ENCODE assay signal across 1 cellular context in the genomic region with DNA sequence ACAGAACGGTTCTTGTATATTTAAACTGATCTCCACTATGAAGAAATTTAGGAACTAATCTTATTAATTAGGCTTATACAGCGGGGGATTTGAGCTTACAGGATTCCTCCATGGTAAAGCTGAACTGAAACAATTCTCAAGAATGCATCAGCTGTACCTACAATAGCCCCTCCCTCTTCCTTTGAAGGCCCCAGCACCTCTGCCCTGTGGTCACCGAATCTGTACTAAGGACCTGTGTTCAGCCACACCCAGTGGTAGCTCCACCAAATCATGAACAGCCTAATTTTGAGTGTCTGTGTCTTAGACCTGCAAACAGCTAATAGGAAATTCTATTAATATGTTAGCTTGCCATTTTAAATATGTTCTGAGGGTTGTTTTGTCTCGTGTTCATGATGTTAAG.
TF ChIP-seq lines count a peak whose summit lies in the region.

No MANE protein-coding gene starts in this region.

TF ChIP-seq in K562, 482 proteins besides CTCF, POLR2A, EP300 and RAD21 (continued from another document):
- TF ChIP-seq, protein P1, sequence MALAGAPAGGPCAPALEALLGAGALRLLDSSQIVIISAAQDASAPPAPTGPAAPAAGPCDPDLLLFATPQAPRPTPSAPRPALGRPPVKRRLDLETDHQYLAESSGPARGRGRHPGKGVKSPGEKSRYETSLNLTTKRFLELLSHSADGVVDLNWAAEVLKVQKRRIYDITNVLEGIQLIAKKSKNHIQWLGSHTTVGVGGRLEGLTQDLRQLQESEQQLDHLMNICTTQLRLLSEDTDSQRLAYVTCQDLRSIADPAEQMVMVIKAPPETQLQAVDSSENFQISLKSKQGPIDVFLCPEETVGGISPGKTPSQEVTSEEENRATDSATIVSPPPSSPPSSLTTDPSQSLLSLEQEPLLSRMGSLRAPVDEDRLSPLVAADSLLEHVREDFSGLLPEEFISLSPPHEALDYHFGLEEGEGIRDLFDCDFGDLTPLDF (CRISPR knock-in tag; IDR thresholded peaks at IDR 0.05) = no peak
- TF ChIP-seq PHF21A (IDR thresholded peaks at IDR 0.05; ENCODE audit: borderline replicate concordance, low read depth) (no peak), MAFG (tag; conservative IDR thresholded peaks at IDR 0.05) (no peak), EP400 (IDR thresholded peaks at IDR 0.05) (no peak)
TF ChIP-seq in K562: peak in this region for 0.
